In genomic region chr11:47245586-47246357, GRCh38 we compare ENCODE assay signal across 1 cellular context.
TF ChIP-seq lines count a peak whose summit lies in the region.

No MANE protein-coding gene starts in this region.

TF ChIP-seq in liver, 16 proteins besides CTCF, POLR2A, EP300 and RAD21 (continued from another document):
- peak; percentile 28 for TF ChIP-seq REST (IDR thresholded peaks at IDR 0.05)
- peak; percentile 97 for TF ChIP-seq HNF4G (IDR thresholded peaks at IDR 0.05)
TF ChIP-seq in liver: peak in this region for 10.
